28 cellular contexts compared by ENCODE assay signal in genomic region chr17:49638818-49639217, GRCh38. TPM values are rescaled to one million over a fixed set of nuclear protein-coding genes. Genes with fewer than 3 reads are reported as not detected.
DNase-seq lines count a peak whose midpoint lies in the region; ATAC-seq and TF ChIP-seq lines count a peak whose summit lies in the region.
"Had no signal": no experiment of that assay in that cellular context is flagged by ENCODE, and none has a peak within 500 bp of the region (broad histone marks: within the 10 kb centered on the region; RNA-seq: fewer than 3 reads in every experiment).

No MANE protein-coding gene starts in this region.

- H3K27me3 Mint-ChIP-seq in naive thymus-derived CD4-positive, alpha-beta T cell: no peaks in the 10 kb centered on the region
- H3K27me3 Mint-ChIP-seq: CD4-positive, CD25-positive, alpha-beta regulatory T cell had no signal

- peaks cover 0 to 69% (median 59%) of the 10 kb centered on the region in 7 donors for H3K4me1 Mint-ChIP-seq in naive thymus-derived CD4-positive, alpha-beta T cell

- H3K36me3 ChIP-seq in esophagus muscularis mucosa (peaks cover 0 to 5% (median 0%) of the 10 kb centered on the region in 4 donors), transverse colon (peaks cover 0 to 4% (median 0%) of the 10 kb centered on the region in 4 donors)
- H3K36me3 ChIP-seq in naive thymus-derived CD4-positive, alpha-beta T cell (ENCODE audit: control insufficient read depth in 2 of 3, insufficient read depth in 3 of 3, low read length in 3 of 3): peaks cover 0 to 5% (median 0%) of the 10 kb centered on the region in 3 experiments
- H3K36me3 ChIP-seq: uterus had no signal

- DNase-seq in LHCN-M2 (ENCODE audit: low read depth) (peak; percentile 6), esophagus muscularis mucosa (ENCODE audit: extremely low spot score) (no peak), myocyte (ENCODE audit: low read depth) (peak; percentile 81), transverse colon (no peak), dedifferentiated amniotic fluid mesenchymal stem cell (ENCODE audit: extremely low spot score) (no peak)
- no peak for DNase-seq in naive thymus-derived CD4-positive, alpha-beta T cell
- DNase-seq: activated CD4-positive, CD25-positive, alpha-beta regulatory T cell; activated naive CD4-positive, alpha-beta T cell treated with anti-CD3 and anti-CD28 coated beads, Interleukin-2, amount 50 U/mL, for 16 hours; activated T-cell treated with anti-CD3 and anti-CD28 coated beads, Interleukin-2, amount 50 U/mL, for 4 hours; anterior cingulate cortex; CD4-positive, CD25-positive, alpha-beta regulatory T cell; cerebellar nuclear complex; DMS 273 treated with DMSO at 0.1 percent for 48 hours; effector CD8-positive, alpha-beta T cell; erythroblast; GDM1; HCEC 1CT; MV-4-11; NCI-H1694 treated with DMSO at 0.1 percent for 48 hours; NCI-H2171 treated with DMSO at 0.1 percent for 48 hours; NCI-H524 treated with DMSO at 0.1 percent for 48 hours; nucleus accumbens; RPMI8226; stimulated activated CD8-positive, alpha-beta memory T cell treated with anti-CD3 and anti-CD28 coated beads, Interleukin-4, amount 100 ng/mL, for 48 hours; T1000; uterus had no signal

- TF ChIP-seq CTCF in esophagus muscularis mucosa (IDR thresholded peaks at IDR 0.05) (no peak), transverse colon (IDR thresholded peaks at IDR 0.05) (no peak)

- H3K4me3 ChIP-seq in esophagus muscularis mucosa: no peak overlapping the region
- H3K4me3 ChIP-seq in transverse colon: no peak overlapping the region
- no peak overlapping the region for H3K4me3 ChIP-seq in naive thymus-derived CD4-positive, alpha-beta T cell (ENCODE audit: low read length)
- H3K4me3 ChIP-seq: K562, uterus had no signal

- H3K4me1 ChIP-seq in esophagus muscularis mucosa (peaks cover 48 to 96% (median 95%) of the 10 kb centered on the region in 4 donors), transverse colon (peaks cover 5 to 35% (median 8%) of the 10 kb centered on the region in 4 donors)
- peaks cover 4 to 7% of the 10 kb centered on the region in 2 donors for H3K4me1 ChIP-seq in naive thymus-derived CD4-positive, alpha-beta T cell (ENCODE audit: control insufficient read depth in 2 of 2, insufficient read depth in 2 of 2, low read length in 2 of 2)

- H3K9me3 ChIP-seq in esophagus muscularis mucosa (no peaks in the 10 kb centered on the region), transverse colon (no peaks in the 10 kb centered on the region)
- no peaks in the 10 kb centered on the region for H3K9me3 ChIP-seq in naive thymus-derived CD4-positive, alpha-beta T cell (ENCODE audit: control insufficient read depth in 2 of 3, low read length in 3 of 3)
- H3K9me3 ChIP-seq: uterus had no signal

- no peak overlapping the region for H3K27ac Mint-ChIP-seq in naive thymus-derived CD4-positive, alpha-beta T cell

- POLR2A ChIA-PET in naive thymus-derived CD4-positive, alpha-beta T cell (lab: Charles Lee): interaction anchor here (0.7 kb wide), 1 partner anchor 180 kb away, joined by 3 read pairs; no protein-coding TSS in a partner anchor

- H3K27ac ChIP-seq in esophagus muscularis mucosa (replicated peaks in 1 of 4) (peak overlapping the region; percentile 60 to 93 (median 85)), transverse colon (peak overlapping the region in 3 of 4 donors; percentile 10 to 84 (median 78))
- no peak overlapping the region for H3K27ac ChIP-seq in naive thymus-derived CD4-positive, alpha-beta T cell (ENCODE audit: low read depth, low read length)

- peaks cover 0 to 31% (median 20%) of the 10 kb centered on the region in 5 donors for H3K36me3 Mint-ChIP-seq in naive thymus-derived CD4-positive, alpha-beta T cell

- ATAC-seq in GM21786 (IDR thresholded peaks at IDR 0.05; ENCODE audit: unreplicated experiment): no peak
- no peak for ATAC-seq in naive thymus-derived CD4-positive, alpha-beta T cell
- ATAC-seq: activated T-cell treated with anti-CD3 and anti-CD28 coated beads, Interleukin-2, amount 50 U/mL, for 4 hours; K562 had no signal

- 61% methylated on average over 5 of the region's 5 CpGs for WGBS in esophagus muscularis mucosa
- WGBS in transverse colon (ENCODE audit: low coverage in 1 of 2), 2 donors: 86% methylated on average over 5 of the region's 5 CpGs

- CTCF ChIA-PET in naive thymus-derived CD4-positive, alpha-beta T cell (lab: Charles Lee): interaction anchor here (0.6 kb wide), 2 partner anchors 63 to 229 kb away, joined by 3 read pairs; partner anchors contain the start of gene NXPH3

- TF ChIP-seq EP300 in esophagus muscularis mucosa (IDR thresholded peaks at IDR 0.05) (no peak), transverse colon (IDR thresholded peaks at IDR 0.05; ENCODE audit: low read depth) (no peak)

- intact Hi-C loops in esophagus muscularis mucosa (cut with DNase I) (no loop called here), transverse colon (cut with DNase I; ENCODE audit: low total_unique reads) (loop anchor here (10.0 kb wide), 1 partner anchor 64 kb away; the partner anchor contains the start of gene NXPH3)
- intact Hi-C loops in naive thymus-derived CD4-positive, alpha-beta T cell (cut with micrococcal nuclease): no loop called here

- no peaks in the 10 kb centered on the region for H3K27me3 ChIP-seq in esophagus muscularis mucosa
- H3K27me3 ChIP-seq in transverse colon: no peaks in the 10 kb centered on the region
- no peaks in the 10 kb centered on the region for H3K27me3 ChIP-seq in naive thymus-derived CD4-positive, alpha-beta T cell (ENCODE audit: control insufficient read depth in 2 of 2, insufficient read depth in 2 of 2, low read length in 2 of 2)
- H3K27me3 ChIP-seq: uterus had no signal

- H3K4me3 Mint-ChIP-seq in naive thymus-derived CD4-positive, alpha-beta T cell: no peak overlapping the region
- H3K4me3 Mint-ChIP-seq: activated T-cell treated with anti-CD3 and anti-CD28 coated beads, Interleukin-2, amount 50 U/mL, for 4 hours; CD4-positive, CD25-positive, alpha-beta regulatory T cell had no signal

- in situ Hi-C loops in transverse colon (cut with MboI; ENCODE audit: low pct_ligation_motif_present in 1 of 4, low pct_unique_long_range_greater_than_20kb in 1 of 4, low sequenced_read_pairs in 3 of 4): no loop called here

- H3K9me3 Mint-ChIP-seq in naive thymus-derived CD4-positive, alpha-beta T cell: peaks cover 0 to 3% (median 0%) of the 10 kb centered on the region in 11 donors
- H3K9me3 Mint-ChIP-seq: activated T-cell treated with anti-CD3 and anti-CD28 coated beads, Interleukin-2, amount 50 U/mL, for 4 hours; CD4-positive, CD25-positive, alpha-beta regulatory T cell had no signal

- TF ChIP-seq POLR2A in esophagus muscularis mucosa (IDR thresholded peaks at IDR 0.05; ENCODE audit: low read depth): no peak
- no peak for TF ChIP-seq POLR2A in transverse colon (IDR thresholded peaks at IDR 0.05)

RNA-seq across cellular contexts. Expression of gene SPOP, which starts 39.1 kb away (rescaled TPM):
- total RNA-seq in LHCN-M2 (2014; rRNA removed): 32.0 and 32.7 TPM in 2 replicates
- polyA plus RNA-seq in LHCN-M2 (2012): 22.3 TPM
- 100 to 1,000 TPM; 156 to 304 (median 185) TPM for total RNA-seq in esophagus muscularis mucosa
- total RNA-seq in myocyte: 35.7 and 47.1 TPM in 2 replicates
- polyA plus RNA-seq in myocyte (2012): 32.7 TPM
- 100 to 1,000 TPM in 1 of 4 donors, 10 to 100 TPM in 3; 75.6 to 352 (median 95.3) TPM for total RNA-seq in transverse colon
- total RNA-seq in naive thymus-derived CD4-positive, alpha-beta T cell: 10 to 100 TPM; 59.6 to 94.8 (median 80.9) TPM
- polyA plus RNA-seq in naive thymus-derived CD4-positive, alpha-beta T cell: 100 to 1,000 TPM; 121 to 151 TPM

Comparison
In these comparisons a context has a peak if more than half of its experiments do, and no peak if none do; other contexts are left out.
1. DNase-seq: peak in LHCN-M2 (single experiment) and myocyte (single experiment); none in esophagus muscularis mucosa (single experiment), transverse colon (single experiment), naive thymus-derived CD4-positive, alpha-beta T cell (0 of 9) and dedifferentiated amniotic fluid mesenchymal stem cell (single experiment).